Comparison of ENCODE assay signal across 11 cellular contexts in genomic region chr10:30190831-30191552, GRCh38.
"Had no signal": no experiment of that assay in that cellular context is flagged by ENCODE, and none has a peak within 500 bp of the region (broad histone marks: within the 10 kb centered on the region; RNA-seq: fewer than 3 reads in every experiment).

No MANE protein-coding gene starts in this region.

- H3K9me3 Mint-ChIP-seq: activated CD4-positive, alpha-beta memory T cell treated with anti-CD3 and anti-CD28 coated beads, Interleukin-2, amount 10 ng/mL, durations not matched to agents 7 days and 5 days; stimulated activated naive CD8-positive, alpha-beta T cell treated with anti-CD3 and anti-CD28 coated beads, Interleukin-15, amount 100 ng/mL, for 72 hours had no signal

- H3K27ac Mint-ChIP-seq: activated CD4-positive, alpha-beta memory T cell treated with anti-CD3 and anti-CD28 coated beads, Interleukin-2, amount 10 ng/mL, durations not matched to agents 7 days and 5 days; activated naive CD8-positive, alpha-beta T cell treated with anti-CD3 and anti-CD28 coated beads, Interleukin-2, amount 10 ng/mL, durations not matched to agents 7 days and 5 days; activated T-cell treated with anti-CD3 and anti-CD28 coated beads, Interleukin-2, amount 50 U/mL, for 72 hours; naive thymus-derived CD4-positive, alpha-beta T cell; stimulated activated naive CD8-positive, alpha-beta T cell treated with anti-CD3 and anti-CD28 coated beads, Interleukin-15, amount 100 ng/mL, for 72 hours had no signal

- H3K36me3 Mint-ChIP-seq: activated naive CD8-positive, alpha-beta T cell treated with anti-CD3 and anti-CD28 coated beads, Interleukin-2, amount 10 ng/mL, durations not matched to agents 7 days and 5 days; naive thymus-derived CD4-positive, alpha-beta T cell had no signal

- H3K4me3 Mint-ChIP-seq: activated CD4-positive, alpha-beta memory T cell treated with anti-CD3 and anti-CD28 coated beads, Interleukin-2, amount 10 ng/mL, durations not matched to agents 7 days and 5 days; activated naive CD8-positive, alpha-beta T cell treated with anti-CD3 and anti-CD28 coated beads, Interleukin-2, amount 10 ng/mL, durations not matched to agents 7 days and 5 days; activated T-cell treated with anti-CD3 and anti-CD28 coated beads, Interleukin-2, amount 50 U/mL, for 72 hours; naive thymus-derived CD4-positive, alpha-beta T cell; stimulated activated naive CD8-positive, alpha-beta T cell treated with anti-CD3 and anti-CD28 coated beads, Interleukin-15, amount 100 ng/mL, for 72 hours had no signal

- H3K4me1 Mint-ChIP-seq: stimulated activated naive CD8-positive, alpha-beta T cell treated with anti-CD3 and anti-CD28 coated beads, Interleukin-15, amount 100 ng/mL, for 72 hours had no signal

- DNase-seq: activated CD4-positive, alpha-beta memory T cell treated with anti-CD3 and anti-CD28 coated beads, Interleukin-2, amount 10 ng/mL, durations not matched to agents 7 days and 5 days; activated CD8-positive, alpha-beta memory T cell treated with anti-CD3 and anti-CD28 coated beads, Interleukin-2, amount 50 U/mL, for 4 hours; activated gamma-delta T cell treated with Interleukin-2 at 50 U/mL for 16 hours; activated naive CD8-positive, alpha-beta T cell treated with anti-CD3 and anti-CD28 coated beads, Interleukin-2, amount 10 ng/mL, durations not matched to agents 7 days and 5 days; activated T-cell treated with anti-CD3 and anti-CD28 coated beads, Interleukin-2, amount 50 U/mL, for 72 hours; foreskin melanocyte; left ventricle myocardium inferior; naive thymus-derived CD4-positive, alpha-beta T cell; stimulated activated CD4-positive, alpha-beta T cell treated with anti-CD3 and anti-CD28 coated beads, Interleukin-4, amount 100 ng/mL, for 24 hours; stimulated activated naive CD8-positive, alpha-beta T cell treated with anti-CD3 and anti-CD28 coated beads, Interleukin-15, amount 100 ng/mL, for 72 hours; uterus had no signal
